ENCODE assay signal across 25 cellular contexts in genomic region chr17:9772658-9773057, GRCh38. TPM values are rescaled to one million over a fixed set of nuclear protein-coding genes. Genes with fewer than 3 reads are reported as not detected.
DNase-seq lines count a peak whose midpoint lies in the region; ATAC-seq and TF ChIP-seq lines count a peak whose summit lies in the region.
"Had no signal": no experiment of that assay in that cellular context is flagged by ENCODE, and none has a peak within 500 bp of the region (broad histone marks: within the 10 kb centered on the region; RNA-seq: fewer than 3 reads in every experiment).

No MANE protein-coding gene starts in this region.

- TF ChIP-seq CTCF in dorsolateral prefrontal cortex (IDR thresholded peaks at IDR 0.05 in 54 of 56, conservative IDR thresholded peaks at IDR 0.05 in 2 of 56; ENCODE audit: low read depth in 1 of 56, partially characterized antibody in 56 of 56) (no peak), nephron progenitor cell (IDR thresholded peaks at IDR 0.05) (no peak)

- H3K27me3 ChIP-seq in dorsolateral prefrontal cortex, result peaks cover 0 to 6% (median 0%) of the 10 kb centered on the region in 45 donors
- H3K27me3 ChIP-seq: BE2C, BLaER1 had no signal

- H3K27ac ChIP-seq in angular gyrus (ENCODE audit: low read depth, low read length) (peak overlapping the region; percentile 65), dorsolateral prefrontal cortex (peak overlapping the region in 37 of 59 donors; percentile 6 to 76 (median 47))
- H3K27ac ChIP-seq: BLaER1 had no signal

- peaks cover 4% of the 10 kb centered on the region for H3K27me3 Mint-ChIP-seq in nephron progenitor cell (ENCODE audit: low read depth, poor library complexity)
- H3K27me3 Mint-ChIP-seq in activated T-cell treated with anti-CD3 and anti-CD28 coated beads, Interleukin-2, amount 50 U/mL, for 24 hours, result peaks cover 16% of the 10 kb centered on the region
- H3K27me3 Mint-ChIP-seq in activated T-helper 1 cell treated with anti-CD3 and anti-CD28 coated beads, Interleukin-12 subunit alpha, Interleukin-12 subunit beta, Interleukin-2, Interleukin-4 antibody, amounts not matched to agents 30 ng/mL and 10 ng/mL and 1 ng/mL, durations not matched to agents 14 hours and 24 hours and 36 hours (ENCODE audit: insufficient read depth), result no peaks in the 10 kb centered on the region

- no peak overlapping the region for H3K4me3 Mint-ChIP-seq in nephron progenitor cell
- H3K4me3 Mint-ChIP-seq in activated T-cell treated with anti-CD3 and anti-CD28 coated beads, Interleukin-2, amount 50 U/mL, for 24 hours, result no peak overlapping the region
- no peak overlapping the region for H3K4me3 Mint-ChIP-seq in activated T-helper 1 cell treated with anti-CD3 and anti-CD28 coated beads, Interleukin-12 subunit alpha, Interleukin-12 subunit beta, Interleukin-2, Interleukin-4 antibody, amounts not matched to agents 30 ng/mL and 10 ng/mL and 1 ng/mL, durations not matched to agents 14 hours and 24 hours and 36 hours
- H3K4me3 Mint-ChIP-seq: CD14-positive monocyte; CD4-positive, alpha-beta memory T cell; CD4-positive, CD25-positive, alpha-beta regulatory T cell; CD8-positive, alpha-beta memory T cell had no signal

- H3K36me3 Mint-ChIP-seq in nephron progenitor cell (ENCODE audit: low read depth), result no peaks in the 10 kb centered on the region
- H3K36me3 Mint-ChIP-seq in activated T-cell treated with anti-CD3 and anti-CD28 coated beads, Interleukin-2, amount 50 U/mL, for 24 hours (ENCODE audit: low read depth), result no peaks in the 10 kb centered on the region
- no peaks in the 10 kb centered on the region for H3K36me3 Mint-ChIP-seq in activated T-helper 1 cell treated with anti-CD3 and anti-CD28 coated beads, Interleukin-12 subunit alpha, Interleukin-12 subunit beta, Interleukin-2, Interleukin-4 antibody, amounts not matched to agents 30 ng/mL and 10 ng/mL and 1 ng/mL, durations not matched to agents 14 hours and 24 hours and 36 hours (ENCODE audit: low read depth)
- H3K36me3 Mint-ChIP-seq: CD14-positive monocyte; CD4-positive, alpha-beta memory T cell; CD4-positive, CD25-positive, alpha-beta regulatory T cell; CD8-positive, alpha-beta memory T cell had no signal

- peak overlapping the region; percentile 51 for H3K27ac Mint-ChIP-seq in nephron progenitor cell
- no peak overlapping the region for H3K27ac Mint-ChIP-seq in activated T-cell treated with anti-CD3 and anti-CD28 coated beads, Interleukin-2, amount 50 U/mL, for 24 hours
- H3K27ac Mint-ChIP-seq in activated T-helper 1 cell treated with anti-CD3 and anti-CD28 coated beads, Interleukin-12 subunit alpha, Interleukin-12 subunit beta, Interleukin-2, Interleukin-4 antibody, amounts not matched to agents 30 ng/mL and 10 ng/mL and 1 ng/mL, durations not matched to agents 14 hours and 24 hours and 36 hours, result no peak overlapping the region
- H3K27ac Mint-ChIP-seq: CD14-positive monocyte; CD4-positive, alpha-beta memory T cell; CD4-positive, CD25-positive, alpha-beta regulatory T cell; CD8-positive, alpha-beta memory T cell had no signal

- DNase-seq in dorsolateral prefrontal cortex (peak in 4 of 10 donors; percentile 45 to 70 (median 53)), nephron progenitor cell (no peak), posterior vena cava (ENCODE audit: low spot score) (no peak)
- DNase-seq in activated T-cell treated with anti-CD3 and anti-CD28 coated beads, Interleukin-2, amount 50 U/mL, for 24 hours, result no peak
- DNase-seq in activated T-helper 1 cell treated with anti-CD3 and anti-CD28 coated beads, Interleukin-12 subunit alpha, Interleukin-12 subunit beta, Interleukin-2, Interleukin-4 antibody, amounts not matched to agents 30 ng/mL and 10 ng/mL and 1 ng/mL, durations not matched to agents 14 hours and 24 hours and 36 hours (ENCODE audit: low spot score), result no peak
- DNase-seq: 8988T; ACHN; BE2C; C1 segment of cervical spinal cord; CD4-positive, alpha-beta memory T cell; CD4-positive, CD25-positive, alpha-beta regulatory T cell; CD8-positive, alpha-beta memory T cell; COR-L47; DMS 273 treated with DMSO at 0.1 percent for 48 hours; DMS153; DMS53; DMS79; DND-41; GF-D8 had no signal

- ATAC-seq in GM18858 (IDR thresholded peaks at IDR 0.05; ENCODE audit: unreplicated experiment), result no peak

- peaks cover 15% of the 10 kb centered on the region for H3K9me3 Mint-ChIP-seq in nephron progenitor cell
- no peaks in the 10 kb centered on the region for H3K9me3 Mint-ChIP-seq in activated T-cell treated with anti-CD3 and anti-CD28 coated beads, Interleukin-2, amount 50 U/mL, for 24 hours
- no peaks in the 10 kb centered on the region for H3K9me3 Mint-ChIP-seq in activated T-helper 1 cell treated with anti-CD3 and anti-CD28 coated beads, Interleukin-12 subunit alpha, Interleukin-12 subunit beta, Interleukin-2, Interleukin-4 antibody, amounts not matched to agents 30 ng/mL and 10 ng/mL and 1 ng/mL, durations not matched to agents 14 hours and 24 hours and 36 hours
- H3K9me3 Mint-ChIP-seq: CD4-positive, alpha-beta memory T cell; CD8-positive, alpha-beta memory T cell had no signal

- no peaks in the 10 kb centered on the region for H3K4me1 Mint-ChIP-seq in nephron progenitor cell
- no peaks in the 10 kb centered on the region for H3K4me1 Mint-ChIP-seq in activated T-cell treated with anti-CD3 and anti-CD28 coated beads, Interleukin-2, amount 50 U/mL, for 24 hours (ENCODE audit: low read depth)
- H3K4me1 Mint-ChIP-seq in activated T-helper 1 cell treated with anti-CD3 and anti-CD28 coated beads, Interleukin-12 subunit alpha, Interleukin-12 subunit beta, Interleukin-2, Interleukin-4 antibody, amounts not matched to agents 30 ng/mL and 10 ng/mL and 1 ng/mL, durations not matched to agents 14 hours and 24 hours and 36 hours (ENCODE audit: low read depth), result no peaks in the 10 kb centered on the region
- H3K4me1 Mint-ChIP-seq: CD14-positive monocyte; CD4-positive, CD25-positive, alpha-beta regulatory T cell had no signal

- intact Hi-C loops in dorsolateral prefrontal cortex (cut with DNase I), result no loop called here
- intact Hi-C loops in posterior vena cava (cut with DNase I), result no loop called here
- intact Hi-C loops in activated T-helper 1 cell treated with anti-CD3 and anti-CD28 coated beads, Interleukin-12 subunit alpha, Interleukin-12 subunit beta, Interleukin-2, Interleukin-4 antibody, amounts not matched to agents 30 ng/mL and 10 ng/mL and 1 ng/mL, durations not matched to agents 14 hours and 24 hours and 36 hours (cut with micrococcal nuclease), result no loop called here

- H3K4me3 ChIP-seq in dorsolateral prefrontal cortex, result no peak overlapping the region
- H3K4me3 ChIP-seq: BLaER1 had no signal

RNA-seq across cellular contexts. Expression of gene DHRS7C, which starts 18.7 kb away (rescaled TPM):
- total RNA-seq in dorsolateral prefrontal cortex, result 1 to 10 TPM in 39 of 120 experiments, under 1 TPM in 32, not detected in 49; 0.45 to 3.7 (median 1.0) TPM
- total RNA-seq in posterior vena cava, result not detected
- total RNA-seq in activated T-helper 1 cell treated with anti-CD3 and anti-CD28 coated beads, Interleukin-12 subunit alpha, Interleukin-12 subunit beta, Interleukin-2, Interleukin-4 antibody, amounts not matched to agents 30 ng/mL and 10 ng/mL and 1 ng/mL, durations not matched to agents 14 hours and 24 hours and 36 hours, result not detected in 2 replicates
- total RNA-seq: A673; CD4-positive, alpha-beta memory T cell; CD4-positive, CD25-positive, alpha-beta regulatory T cell; CD8-positive, alpha-beta memory T cell; Daoy had no signal

RNA-seq across cellular contexts. Expression of gene GSG1L2, which starts 49.2 kb away (rescaled TPM):
- under 1 TPM in 4 of 120 experiments, not detected in 116; 0.61 to 0.74 (median 0.67) TPM for total RNA-seq in dorsolateral prefrontal cortex
- total RNA-seq in posterior vena cava, result not detected
- not detected in 2 replicates for total RNA-seq in activated T-helper 1 cell treated with anti-CD3 and anti-CD28 coated beads, Interleukin-12 subunit alpha, Interleukin-12 subunit beta, Interleukin-2, Interleukin-4 antibody, amounts not matched to agents 30 ng/mL and 10 ng/mL and 1 ng/mL, durations not matched to agents 14 hours and 24 hours and 36 hours
- total RNA-seq: A673; CD4-positive, alpha-beta memory T cell; CD4-positive, CD25-positive, alpha-beta regulatory T cell; CD8-positive, alpha-beta memory T cell; Daoy had no signal

RNA-seq across cellular contexts. Expression of gene GLP2R, which starts 53.1 kb away (rescaled TPM):
- total RNA-seq in dorsolateral prefrontal cortex (10 to 100 TPM in 5 of 120 experiments, 1 to 10 TPM in 113, under 1 TPM in 2; 0.46 to 24.5 (median 3.2) TPM), posterior vena cava (under 1 TPM in 1 of 2 donors, not detected in 1; 0.05 TPM)
- not detected in 2 replicates for total RNA-seq in activated T-helper 1 cell treated with anti-CD3 and anti-CD28 coated beads, Interleukin-12 subunit alpha, Interleukin-12 subunit beta, Interleukin-2, Interleukin-4 antibody, amounts not matched to agents 30 ng/mL and 10 ng/mL and 1 ng/mL, durations not matched to agents 14 hours and 24 hours and 36 hours
- total RNA-seq: A673; CD4-positive, alpha-beta memory T cell; CD4-positive, CD25-positive, alpha-beta regulatory T cell; CD8-positive, alpha-beta memory T cell had no signal
